In the genomic region with DNA sequence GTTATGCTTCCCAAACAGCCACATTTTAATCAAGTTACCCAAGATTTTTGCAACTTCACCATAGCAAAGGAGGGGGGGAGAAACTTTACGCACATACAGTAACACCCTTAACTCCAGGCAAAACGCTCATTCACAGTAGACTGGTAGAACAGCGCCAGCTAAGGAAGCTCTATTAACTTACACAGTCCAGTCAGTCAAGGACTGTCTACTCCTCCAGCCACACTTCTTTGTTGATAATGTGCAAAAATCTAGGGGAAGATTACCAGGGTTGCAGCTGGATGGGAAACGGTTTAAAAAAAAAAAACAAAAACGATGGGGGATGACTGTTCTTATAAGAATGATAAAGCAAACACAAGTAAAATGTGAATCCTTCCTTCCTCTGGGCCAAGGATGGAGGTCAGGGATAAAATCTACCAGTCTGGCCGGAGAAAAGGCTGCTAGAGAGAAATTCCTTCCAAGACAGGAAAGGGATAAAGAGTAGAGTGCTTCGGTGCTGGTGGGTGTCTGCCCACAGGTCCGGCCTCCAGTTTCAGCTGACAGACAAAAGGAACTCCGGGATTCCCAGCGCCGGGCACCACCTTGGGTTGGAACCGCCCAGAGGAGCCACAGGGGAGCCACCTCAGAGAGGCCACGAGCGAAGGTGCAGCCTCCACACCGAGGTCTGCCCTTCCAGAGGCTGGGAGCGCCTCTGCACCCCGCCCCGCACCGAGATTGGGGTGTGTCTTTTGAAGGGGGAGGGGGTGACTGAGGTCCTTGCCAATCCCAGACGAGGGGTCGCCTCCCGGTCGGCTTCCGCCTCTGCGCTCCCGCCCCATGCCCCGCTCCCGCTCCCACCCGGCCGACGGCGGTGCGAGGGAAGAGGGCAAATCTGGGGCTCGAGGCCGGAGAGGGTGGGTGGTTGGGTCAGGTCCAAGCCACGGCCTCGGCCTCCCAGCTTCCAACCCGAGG, we compare ENCODE assay signal across 1 cellular context.
TF ChIP-seq lines count a peak whose summit lies in the region.

No MANE protein-coding gene starts in this region.

TF ChIP-seq in HepG2, 621 proteins besides CTCF, POLR2A, EP300 and RAD21 (continued from another document and continues in another):
- TF ChIP-seq, protein P1, sequence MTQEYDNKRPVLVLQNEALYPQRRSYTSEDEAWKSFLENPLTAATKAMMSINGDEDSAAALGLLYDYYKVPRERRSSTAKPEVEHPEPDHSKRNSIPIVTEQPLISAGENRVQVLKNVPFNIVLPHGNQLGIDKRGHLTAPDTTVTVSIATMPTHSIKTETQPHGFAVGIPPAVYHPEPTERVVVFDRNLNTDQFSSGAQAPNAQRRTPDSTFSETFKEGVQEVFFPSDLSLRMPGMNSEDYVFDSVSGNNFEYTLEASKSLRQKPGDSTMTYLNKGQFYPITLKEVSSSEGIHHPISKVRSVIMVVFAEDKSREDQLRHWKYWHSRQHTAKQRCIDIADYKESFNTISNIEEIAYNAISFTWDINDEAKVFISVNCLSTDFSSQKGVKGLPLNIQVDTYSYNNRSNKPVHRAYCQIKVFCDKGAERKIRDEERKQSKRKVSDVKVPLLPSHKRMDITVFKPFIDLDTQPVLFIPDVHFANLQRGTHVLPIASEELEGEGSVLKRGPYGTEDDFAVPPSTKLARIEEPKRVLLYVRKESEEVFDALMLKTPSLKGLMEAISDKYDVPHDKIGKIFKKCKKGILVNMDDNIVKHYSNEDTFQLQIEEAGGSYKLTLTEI (CRISPR knock-in tag; conservative IDR thresholded peaks at IDR 0.05): no peak
- TF ChIP-seq, protein P2, sequence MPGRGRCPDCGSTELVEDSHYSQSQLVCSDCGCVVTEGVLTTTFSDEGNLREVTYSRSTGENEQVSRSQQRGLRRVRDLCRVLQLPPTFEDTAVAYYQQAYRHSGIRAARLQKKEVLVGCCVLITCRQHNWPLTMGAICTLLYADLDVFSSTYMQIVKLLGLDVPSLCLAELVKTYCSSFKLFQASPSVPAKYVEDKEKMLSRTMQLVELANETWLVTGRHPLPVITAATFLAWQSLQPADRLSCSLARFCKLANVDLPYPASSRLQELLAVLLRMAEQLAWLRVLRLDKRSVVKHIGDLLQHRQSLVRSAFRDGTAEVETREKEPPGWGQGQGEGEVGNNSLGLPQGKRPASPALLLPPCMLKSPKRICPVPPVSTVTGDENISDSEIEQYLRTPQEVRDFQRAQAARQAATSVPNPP (CRISPR knock-in tag; IDR thresholded peaks at IDR 0.05): peak; percentile 46; the same call in 1 of the 2 replicates
- TF ChIP-seq, protein P3, sequence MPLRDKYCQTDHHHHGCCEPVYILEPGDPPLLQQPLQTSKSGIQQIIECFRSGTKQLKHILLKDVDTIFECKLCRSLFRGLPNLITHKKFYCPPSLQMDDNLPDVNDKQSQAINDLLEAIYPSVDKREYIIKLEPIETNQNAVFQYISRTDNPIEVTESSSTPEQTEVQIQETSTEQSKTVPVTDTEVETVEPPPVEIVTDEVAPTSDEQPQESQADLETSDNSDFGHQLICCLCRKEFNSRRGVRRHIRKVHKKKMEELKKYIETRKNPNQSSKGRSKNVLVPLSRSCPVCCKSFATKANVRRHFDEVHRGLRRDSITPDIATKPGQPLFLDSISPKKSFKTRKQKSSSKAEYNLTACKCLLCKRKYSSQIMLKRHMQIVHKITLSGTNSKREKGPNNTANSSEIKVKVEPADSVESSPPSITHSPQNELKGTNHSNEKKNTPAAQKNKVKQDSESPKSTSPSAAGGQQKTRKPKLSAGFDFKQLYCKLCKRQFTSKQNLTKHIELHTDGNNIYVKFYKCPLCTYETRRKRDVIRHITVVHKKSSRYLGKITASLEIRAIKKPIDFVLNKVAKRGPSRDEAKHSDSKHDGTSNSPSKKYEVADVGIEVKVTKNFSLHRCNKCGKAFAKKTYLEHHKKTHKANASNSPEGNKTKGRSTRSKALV (CRISPR knock-in tag; IDR thresholded peaks at IDR 0.05): peak; percentile 25; the same call in 1 of the 2 replicates
- peak; percentile 68; the same call in 1 of the 2 replicates for TF ChIP-seq ZNF891 (CRISPR knock-in tag; IDR thresholded peaks at IDR 0.05)
- TF ChIP-seq ZNF569 (CRISPR knock-in tag; IDR thresholded peaks at IDR 0.05; ENCODE audit: borderline replicate concordance): no peak
- no peak; the same call in 1 of the 2 replicates for TF ChIP-seq NCOA1 (CRISPR knock-in tag; IDR thresholded peaks at IDR 0.05)
- TF ChIP-seq ZNF225 (CRISPR knock-in tag; IDR thresholded peaks at IDR 0.05): no peak; the same call in 1 of the 2 replicates
- TF ChIP-seq KLF15 (CRISPR knock-in tag; IDR thresholded peaks at IDR 0.05; ENCODE audit: borderline replicate concordance): no peak
- TF ChIP-seq RFXAP (CRISPR knock-in tag; IDR thresholded peaks at IDR 0.05; ENCODE audit: borderline replicate concordance): no peak
- TF ChIP-seq ZNF546 (CRISPR knock-in tag; conservative IDR thresholded peaks at IDR 0.05): no peak
- TF ChIP-seq EEA1 (CRISPR knock-in tag; IDR thresholded peaks at IDR 0.05; ENCODE audit: borderline replicate concordance): no peak
- peak; percentile 44; the same call in 1 of the 2 replicates for TF ChIP-seq SP2 (CRISPR knock-in tag; IDR thresholded peaks at IDR 0.05)
- peak; percentile 66 for TF ChIP-seq HNRNPLL (IDR thresholded peaks at IDR 0.05; ENCODE audit: low read depth, low read length, poor library complexity, severe bottlenecking)
- TF ChIP-seq ZNF383 (CRISPR knock-in tag; IDR thresholded peaks at IDR 0.05; ENCODE audit: borderline replicate concordance): no peak
- TF ChIP-seq HDAC6 (IDR thresholded peaks at IDR 0.05; ENCODE audit: low read depth, low read length): no peak
- peak; percentile 36; the same call in 1 of the 2 replicates for TF ChIP-seq ZNF879 (CRISPR knock-in tag; IDR thresholded peaks at IDR 0.05)
- TF ChIP-seq ZSCAN21 (CRISPR knock-in tag; IDR thresholded peaks at IDR 0.05; ENCODE audit: borderline replicate concordance): 0 out of 2 replicates have a peak, but pooled peaks have one; percentile 57
- TF ChIP-seq, protein P4, sequence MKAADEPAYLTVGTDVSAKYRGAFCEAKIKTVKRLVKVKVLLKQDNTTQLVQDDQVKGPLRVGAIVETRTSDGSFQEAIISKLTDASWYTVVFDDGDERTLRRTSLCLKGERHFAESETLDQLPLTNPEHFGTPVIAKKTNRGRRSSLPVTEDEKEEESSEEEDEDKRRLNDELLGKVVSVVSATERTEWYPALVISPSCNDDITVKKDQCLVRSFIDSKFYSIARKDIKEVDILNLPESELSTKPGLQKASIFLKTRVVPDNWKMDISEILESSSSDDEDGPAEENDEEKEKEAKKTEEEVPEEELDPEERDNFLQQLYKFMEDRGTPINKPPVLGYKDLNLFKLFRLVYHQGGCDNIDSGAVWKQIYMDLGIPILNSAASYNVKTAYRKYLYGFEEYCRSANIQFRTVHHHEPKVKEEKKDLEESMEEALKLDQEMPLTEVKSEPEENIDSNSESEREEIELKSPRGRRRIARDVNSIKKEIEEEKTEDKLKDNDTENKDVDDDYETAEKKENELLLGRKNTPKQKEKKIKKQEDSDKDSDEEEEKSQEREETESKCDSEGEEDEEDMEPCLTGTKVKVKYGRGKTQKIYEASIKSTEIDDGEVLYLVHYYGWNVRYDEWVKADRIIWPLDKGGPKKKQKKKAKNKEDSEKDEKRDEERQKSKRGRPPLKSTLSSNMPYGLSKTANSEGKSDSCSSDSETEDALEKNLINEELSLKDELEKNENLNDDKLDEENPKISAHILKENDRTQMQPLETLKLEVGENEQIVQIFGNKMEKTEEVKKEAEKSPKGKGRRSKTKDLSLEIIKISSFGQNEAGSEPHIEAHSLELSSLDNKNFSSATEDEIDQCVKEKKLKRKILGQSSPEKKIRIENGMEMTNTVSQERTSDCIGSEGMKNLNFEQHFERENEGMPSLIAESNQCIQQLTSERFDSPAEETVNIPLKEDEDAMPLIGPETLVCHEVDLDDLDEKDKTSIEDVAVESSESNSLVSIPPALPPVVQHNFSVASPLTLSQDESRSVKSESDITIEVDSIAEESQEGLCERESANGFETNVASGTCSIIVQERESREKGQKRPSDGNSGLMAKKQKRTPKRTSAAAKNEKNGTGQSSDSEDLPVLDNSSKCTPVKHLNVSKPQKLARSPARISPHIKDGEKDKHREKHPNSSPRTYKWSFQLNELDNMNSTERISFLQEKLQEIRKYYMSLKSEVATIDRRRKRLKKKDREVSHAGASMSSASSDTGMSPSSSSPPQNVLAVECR (CRISPR knock-in tag; IDR thresholded peaks at IDR 0.05; ENCODE audit: borderline replicate concordance): no peak
- TF ChIP-seq ZNF776 (CRISPR knock-in tag; IDR thresholded peaks at IDR 0.05): no peak
- TF ChIP-seq GATAD2A (CRISPR knock-in tag; IDR thresholded peaks at IDR 0.05): 0 out of 2 replicates have a peak, but pooled peaks have one; percentile 21
- no peak for TF ChIP-seq NONO (IDR thresholded peaks at IDR 0.05)
- TF ChIP-seq NONO (CRISPR knock-in tag; conservative IDR thresholded peaks at IDR 0.05): 0 out of 2 replicates have a peak, but pooled peaks have one; percentile 6
- 0 out of 2 replicates have a peak, but pooled peaks have one; percentile 68 for TF ChIP-seq GABPB1 (CRISPR knock-in tag; IDR thresholded peaks at IDR 0.05)
- TF ChIP-seq PHF8 (CRISPR knock-in tag; IDR thresholded peaks at IDR 0.05): no peak; the same call in 1 of the 2 replicates
- TF ChIP-seq ZNF205 (CRISPR knock-in tag; IDR thresholded peaks at IDR 0.05): no peak
- no peak for TF ChIP-seq CBX2 (IDR thresholded peaks at IDR 0.05; ENCODE audit: low read depth, low read length)
- 0 out of 2 replicates have a peak, but pooled peaks have one; percentile 79 for TF ChIP-seq CBX2 (CRISPR knock-in tag; IDR thresholded peaks at IDR 0.05; ENCODE audit: low read depth)
- TF ChIP-seq, protein P5, sequence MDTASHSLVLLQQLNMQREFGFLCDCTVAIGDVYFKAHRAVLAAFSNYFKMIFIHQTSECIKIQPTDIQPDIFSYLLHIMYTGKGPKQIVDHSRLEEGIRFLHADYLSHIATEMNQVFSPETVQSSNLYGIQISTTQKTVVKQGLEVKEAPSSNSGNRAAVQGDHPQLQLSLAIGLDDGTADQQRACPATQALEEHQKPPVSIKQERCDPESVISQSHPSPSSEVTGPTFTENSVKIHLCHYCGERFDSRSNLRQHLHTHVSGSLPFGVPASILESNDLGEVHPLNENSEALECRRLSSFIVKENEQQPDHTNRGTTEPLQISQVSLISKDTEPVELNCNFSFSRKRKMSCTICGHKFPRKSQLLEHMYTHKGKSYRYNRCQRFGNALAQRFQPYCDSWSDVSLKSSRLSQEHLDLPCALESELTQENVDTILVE (CRISPR knock-in tag; IDR thresholded peaks at IDR 0.05): 0 out of 2 replicates have a peak, but pooled peaks have one; percentile 0
- 0 out of 2 replicates have a peak, but pooled peaks have one; percentile 49 for TF ChIP-seq NFKB2 (CRISPR knock-in tag; IDR thresholded peaks at IDR 0.05; ENCODE audit: borderline replicate concordance)
- peak; percentile 60; the same call in 1 of the 2 replicates for TF ChIP-seq ZBTB7A (CRISPR knock-in tag; IDR thresholded peaks at IDR 0.05)
- TF ChIP-seq PITX1 (CRISPR knock-in tag; IDR thresholded peaks at IDR 0.05): 0 out of 2 replicates have a peak, but pooled peaks have one; percentile 11
- 0 out of 2 replicates have a peak, but pooled peaks have one; percentile 16 for TF ChIP-seq BRD4 (CRISPR knock-in tag; IDR thresholded peaks at IDR 0.05)
- TF ChIP-seq PTBP1 (IDR thresholded peaks at IDR 0.05; ENCODE audit: low read depth, low read length, poor library complexity, severe bottlenecking): peak; percentile 70
- peak; percentile 23 for TF ChIP-seq SAP130 (CRISPR knock-in tag; IDR thresholded peaks at IDR 0.05; ENCODE audit: low read depth)
- no peak for TF ChIP-seq ZNF83 (CRISPR knock-in tag; IDR thresholded peaks at IDR 0.05; ENCODE audit: borderline replicate concordance)
- TF ChIP-seq FOXK1 (CRISPR knock-in tag; IDR thresholded peaks at IDR 0.05; ENCODE audit: borderline replicate concordance, low read depth): 0 out of 2 replicates have a peak, but pooled peaks have one; percentile 3
- peak; percentile 65; the same call in 1 of the 2 replicates for TF ChIP-seq ZNF563 (CRISPR knock-in tag; IDR thresholded peaks at IDR 0.05)
- 0 out of 2 replicates have a peak, but pooled peaks have one; percentile 42 for TF ChIP-seq ZNF446 (CRISPR knock-in tag; IDR thresholded peaks at IDR 0.05)
- no peak for TF ChIP-seq ISL2 (CRISPR knock-in tag; IDR thresholded peaks at IDR 0.05)
- peak; percentile 31; the same call in 1 of the 2 replicates for TF ChIP-seq FOXP4 (CRISPR knock-in tag; IDR thresholded peaks at IDR 0.05)
- TF ChIP-seq, protein P6, sequence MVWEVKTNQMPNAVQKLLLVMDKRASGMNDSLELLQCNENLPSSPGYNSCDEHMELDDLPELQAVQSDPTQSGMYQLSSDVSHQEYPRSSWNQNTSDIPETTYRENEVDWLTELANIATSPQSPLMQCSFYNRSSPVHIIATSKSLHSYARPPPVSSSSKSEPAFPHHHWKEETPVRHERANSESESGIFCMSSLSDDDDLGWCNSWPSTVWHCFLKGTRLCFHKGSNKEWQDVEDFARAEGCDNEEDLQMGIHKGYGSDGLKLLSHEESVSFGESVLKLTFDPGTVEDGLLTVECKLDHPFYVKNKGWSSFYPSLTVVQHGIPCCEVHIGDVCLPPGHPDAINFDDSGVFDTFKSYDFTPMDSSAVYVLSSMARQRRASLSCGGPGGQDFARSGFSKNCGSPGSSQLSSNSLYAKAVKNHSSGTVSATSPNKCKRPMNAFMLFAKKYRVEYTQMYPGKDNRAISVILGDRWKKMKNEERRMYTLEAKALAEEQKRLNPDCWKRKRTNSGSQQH (CRISPR knock-in tag; IDR thresholded peaks at IDR 0.05; ENCODE audit: low read depth): no peak
- TF ChIP-seq, protein P7, sequence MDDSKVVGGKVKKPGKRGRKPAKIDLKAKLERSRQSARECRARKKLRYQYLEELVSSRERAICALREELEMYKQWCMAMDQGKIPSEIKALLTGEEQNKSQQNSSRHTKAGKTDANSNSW (CRISPR knock-in tag; IDR thresholded peaks at IDR 0.05; ENCODE audit: borderline replicate concordance): 0 out of 2 replicates have a peak, but pooled peaks have one; percentile 59
